ENCODE assay signal across 18 cellular contexts in the genomic region with DNA sequence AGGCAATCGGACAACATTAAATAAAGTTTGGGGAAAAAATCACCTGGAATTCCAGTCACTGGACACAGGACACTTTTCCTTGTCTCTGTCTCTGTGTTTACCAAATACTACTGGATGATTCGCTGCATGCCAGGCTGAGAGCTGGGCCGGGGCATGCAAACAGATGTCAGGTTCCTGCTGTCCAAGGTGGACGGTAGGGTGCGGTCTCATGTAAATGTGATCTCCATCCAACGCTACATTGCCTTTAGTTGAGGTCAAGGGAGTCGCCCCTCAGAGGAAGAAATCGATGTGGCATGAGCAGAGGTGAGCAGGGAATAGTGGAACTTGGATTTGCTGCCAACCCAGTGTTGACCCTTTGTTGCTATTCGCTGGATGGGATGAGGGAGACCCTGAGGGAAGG. TPM values are rescaled to one million over a fixed set of nuclear protein-coding genes. Genes with fewer than 3 reads are reported as not detected.
DNase-seq lines count a peak whose midpoint lies in the region; ATAC-seq and TF ChIP-seq lines count a peak whose summit lies in the region.
"Had no signal": no experiment of that assay in that cellular context is flagged by ENCODE, and none has a peak within 500 bp of the region (broad histone marks: within the 10 kb centered on the region; RNA-seq: fewer than 3 reads in every experiment).

No MANE protein-coding gene starts in this region.

- H3K9me3 Mint-ChIP-seq in osteocyte (ENCODE audit: unreplicated experiment) (peaks cover 5% of the 10 kb centered on the region), nephron progenitor cell (peaks cover 35% of the 10 kb centered on the region)
- H3K9me3 Mint-ChIP-seq in natural killer cell treated with Interleukin-12 subunit alpha and Interleukin-12 subunit beta and Interleukin-15 and Interleukin-18, amount 100 ng/mL, for 72 hours = peaks cover 8% of the 10 kb centered on the region

- no peak overlapping the region for H3K4me3 ChIP-seq in RWPE2 (ENCODE audit: severe bottlenecking)
- H3K4me3 ChIP-seq: Peyer's patch had no signal

- H3K4me1 Mint-ChIP-seq in osteocyte (ENCODE audit: unreplicated experiment) (no peaks in the 10 kb centered on the region), nephron progenitor cell (peaks cover 25% of the 10 kb centered on the region)
- H3K4me1 Mint-ChIP-seq in natural killer cell treated with Interleukin-12 subunit alpha and Interleukin-12 subunit beta and Interleukin-15 and Interleukin-18, amount 100 ng/mL, for 72 hours (ENCODE audit: low read depth in 2 of 2) = no peaks in the 10 kb centered on the region
- H3K4me1 Mint-ChIP-seq: CD4-positive, alpha-beta memory T cell had no signal

- no peaks in the 10 kb centered on the region for H3K36me3 ChIP-seq in RWPE2 (ENCODE audit: low read depth)
- H3K36me3 ChIP-seq: Peyer's patch had no signal

- peaks cover 4% of the 10 kb centered on the region for H3K4me1 ChIP-seq in RWPE2 (ENCODE audit: insufficient read depth, poor library complexity, severe bottlenecking)
- H3K4me1 ChIP-seq: Peyer's patch had no signal

- TF ChIP-seq CTCF in RWPE2 (IDR thresholded peaks at IDR 0.05; ENCODE audit: poor library complexity, severe bottlenecking) (no peak), osteocyte (IDR thresholded peaks at IDR 0.05) (no peak), nephron progenitor cell (IDR thresholded peaks at IDR 0.05) (no peak)

- peak; percentile 21 to 60 for DNase-seq in NCI-H526 (lab: John Stamatoyannopoulos, UW)
- no peak for DNase-seq in NCI-H526 treated with DMSO at 0.1 percent for 48 hours (lab: John Stamatoyannopoulos, UW)
- DNase-seq in RWPE2 (ENCODE audit: low spot score) = no peak
- peak; percentile 10 for DNase-seq in kidney tubule cell (ENCODE audit: low spot score)
- DNase-seq in osteocyte (ENCODE audit: extremely low spot score, unreplicated experiment) = peak; percentile 59
- no peak for DNase-seq in RKO (ENCODE audit: low spot score)
- DNase-seq in nephron progenitor cell = no peak
- DNase-seq in natural killer cell treated with Interleukin-12 subunit alpha and Interleukin-12 subunit beta and Interleukin-15 and Interleukin-18, amount 100 ng/mL, for 72 hours (ENCODE audit: low spot score) = no peak
- DNase-seq: CD4-positive, alpha-beta memory T cell; DND-41; NCI-H1105; NCI-H1694; NCI-H2107; NCI-H226; NCI-H524 treated with DMSO at 0.1 percent for 48 hours had no signal

- ATAC-seq in RWPE2 (ENCODE audit: low read depth) = peak; percentile 67
- no peak for ATAC-seq in natural killer cell treated with Interleukin-12 subunit alpha and Interleukin-12 subunit beta and Interleukin-15 and Interleukin-18, amount 100 ng/mL, for 72 hours
- ATAC-seq: SK-N-SH treated with all-trans-retinoic acid at 6 μM for 48 hours had no signal

- H3K27me3 ChIP-seq in RWPE2 (ENCODE audit: insufficient read depth, poor library complexity, severe bottlenecking) = no peaks in the 10 kb centered on the region
- H3K27me3 ChIP-seq: Peyer's patch had no signal

- H3K27me3 Mint-ChIP-seq in osteocyte (ENCODE audit: unreplicated experiment) (peaks cover 17% of the 10 kb centered on the region), nephron progenitor cell (ENCODE audit: low read depth, poor library complexity) (peaks cover 11% of the 10 kb centered on the region)
- peaks cover 25 to 30% of the 10 kb centered on the region in 2 donors for H3K27me3 Mint-ChIP-seq in natural killer cell treated with Interleukin-12 subunit alpha and Interleukin-12 subunit beta and Interleukin-15 and Interleukin-18, amount 100 ng/mL, for 72 hours

- H3K27ac Mint-ChIP-seq in osteocyte (ENCODE audit: unreplicated experiment) = no peak overlapping the region
- no peak overlapping the region for H3K27ac Mint-ChIP-seq in nephron progenitor cell
- no peak overlapping the region for H3K27ac Mint-ChIP-seq in natural killer cell treated with Interleukin-12 subunit alpha and Interleukin-12 subunit beta and Interleukin-15 and Interleukin-18, amount 100 ng/mL, for 72 hours

- H3K27ac ChIP-seq in RWPE2 (ENCODE audit: poor library complexity, severe bottlenecking) = no peak overlapping the region
- H3K27ac ChIP-seq: 22Rv1, Peyer's patch had no signal

- H3K9me3 ChIP-seq in RWPE2 (ENCODE audit: severe bottlenecking) = peaks cover 4% of the 10 kb centered on the region
- H3K9me3 ChIP-seq: Peyer's patch had no signal

- H3K36me3 Mint-ChIP-seq in osteocyte (ENCODE audit: unreplicated experiment) = no peaks in the 10 kb centered on the region
- H3K36me3 Mint-ChIP-seq in nephron progenitor cell (ENCODE audit: low read depth) = no peaks in the 10 kb centered on the region
- peaks cover 10% of the 10 kb centered on the region for H3K36me3 Mint-ChIP-seq in natural killer cell treated with Interleukin-12 subunit alpha and Interleukin-12 subunit beta and Interleukin-15 and Interleukin-18, amount 100 ng/mL, for 72 hours
- H3K36me3 Mint-ChIP-seq: CD4-positive, alpha-beta memory T cell had no signal

- H3K4me3 Mint-ChIP-seq in osteocyte (ENCODE audit: unreplicated experiment) (no peak overlapping the region), nephron progenitor cell (no peak overlapping the region)
- H3K4me3 Mint-ChIP-seq in natural killer cell treated with Interleukin-12 subunit alpha and Interleukin-12 subunit beta and Interleukin-15 and Interleukin-18, amount 100 ng/mL, for 72 hours = no peak overlapping the region
- H3K4me3 Mint-ChIP-seq: CD4-positive, alpha-beta memory T cell had no signal

RNA-seq across cellular contexts. Expression of gene TOX2, which starts 9.9 kb away (rescaled TPM):
- total RNA-seq in osteocyte = not detected in 2 replicates
- 1 to 10 TPM; 4.0 to 5.6 TPM for total RNA-seq in natural killer cell treated with Interleukin-12 subunit alpha and Interleukin-12 subunit beta and Interleukin-15 and Interleukin-18, amount 100 ng/mL, for 72 hours

Comparison
In these comparisons a context has a peak if more than half of its experiments do, and no peak if none do; other contexts are left out.
1. DNase-seq: peak in NCI-H526 (2 of 2), kidney tubule cell (single experiment) and osteocyte (single experiment); none in NCI-H526 treated with DMSO at 0.1 percent for 48 hours (single experiment), RWPE2 (single experiment), RKO (single experiment), nephron progenitor cell (single experiment) and natural killer cell treated with Interleukin-12 subunit alpha and Interleukin-12 subunit beta and Interleukin-15 and Interleukin-18, amount 100 ng/mL, for 72 hours (single experiment).